ENCODE assay signal across 8 cellular contexts in the genomic region with DNA sequence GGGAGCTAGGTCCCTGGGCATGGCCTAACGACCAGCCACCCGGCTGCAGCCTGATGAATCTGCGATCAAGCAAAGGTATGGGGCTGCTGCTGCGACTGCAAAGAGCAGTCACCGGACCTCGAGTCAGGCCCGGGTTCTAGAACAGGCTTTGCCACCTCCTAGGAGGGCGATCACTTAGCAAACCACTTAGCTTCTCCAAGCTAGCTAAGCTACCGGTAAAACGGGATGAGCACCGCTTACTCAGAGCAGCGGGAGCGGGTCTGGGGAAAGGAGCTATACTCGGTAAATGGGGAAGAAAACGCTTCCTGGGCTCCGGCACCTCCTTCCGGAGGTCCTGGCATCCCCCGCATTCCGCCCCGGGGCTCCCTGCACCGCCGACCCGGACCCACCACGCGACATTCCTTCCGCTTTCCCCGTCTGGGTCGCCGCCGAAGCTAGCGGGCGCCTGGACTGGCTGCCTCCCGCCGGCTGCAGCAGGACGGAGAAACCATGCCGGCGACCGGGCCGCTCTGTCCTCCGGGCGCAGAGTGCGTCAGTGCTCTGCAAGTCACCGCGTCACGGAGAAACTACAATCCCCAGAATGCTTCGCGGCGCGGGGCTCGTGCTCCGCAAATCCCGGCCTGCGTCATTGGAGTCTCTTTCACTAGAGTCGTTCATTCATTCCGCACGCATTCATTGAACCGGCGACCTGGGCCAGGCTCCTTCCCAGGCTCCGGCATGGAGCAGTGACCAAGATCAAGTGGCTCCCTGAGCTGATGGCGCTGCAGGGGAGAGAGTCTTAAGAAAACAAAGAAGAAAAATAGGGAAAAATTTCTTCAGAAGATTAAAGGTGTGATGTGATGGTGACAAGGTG.
A peak's percentile ranks its signal among the peaks of the same experiment; 100 is the strongest.
DNase-seq lines count a peak whose midpoint lies in the region; ATAC-seq and TF ChIP-seq lines count a peak whose summit lies in the region.

Gene LSM10 (minus strand): TSS at position 531 of the 853 bp plus-strand sequence. CDS start 3,779 bp downstream, outside the sequence.

- DNase-seq in AG09309 (ENCODE audit: low read depth) (peak; percentile 84), NCI-H446 (lab: John Stamatoyannopoulos, UW) (peak; percentile 84 to 97), caudate nucleus (lab: John Stamatoyannopoulos, UW) (peak; percentile 33 to 97 (median 90)), inferior parietal cortex (ENCODE audit: extremely low spot score) (peak; percentile 97)
- DNase-seq in activated CD4-positive, CD25-positive, alpha-beta regulatory T cell (lab: John Stamatoyannopoulos, UW) = peak; percentile 74 to 81 (median 80)
- DNase-seq in stimulated activated CD4-positive, alpha-beta T cell treated with anti-CD3 and anti-CD28 coated beads, Interleukin-12 subunit alpha, Interleukin-12 subunit beta, amount 100 ng/mL, for 24 hours (ENCODE audit: low read depth in 2 of 2) = peak; percentile 86 to 88

- ATAC-seq in GM19025 (IDR thresholded peaks at IDR 0.05; ENCODE audit: low read depth, unreplicated experiment) = peak; percentile 82
- peak; percentile 88 for ATAC-seq in HG03342 (IDR thresholded peaks at IDR 0.05; ENCODE audit: unreplicated experiment)

- no peak for TF ChIP-seq CTCF in AG09309 (IDR thresholded peaks at IDR 0.05; ENCODE audit: control insufficient read depth, insufficient read depth, low read depth, low read length, missing control alignments)

- peak within 1 kb of the TSS; percentile 77 for H3K4me3 ChIP-seq in AG09309 (ENCODE audit: control insufficient read depth, low read depth, low read length)

- peak within 1 kb of the TSS; percentile 88 for H3K27ac ChIP-seq in caudate nucleus (ENCODE audit: low read depth, low read length)

Comparison
In these comparisons a context has a peak if more than half of its experiments do, and no peak if none do; other contexts are left out.
1. Peak in every context shown above with its lines: DNase-seq, ATAC-seq, H3K4me3 ChIP-seq and H3K27ac ChIP-seq.